Comparison of ENCODE assay signal across 1 cellular context in genomic region chr12:52990206-52990605, GRCh38.
TF ChIP-seq lines count a peak whose summit lies in the region.

No MANE protein-coding gene starts in this region.

TF ChIP-seq in H1, 55 proteins besides CTCF, POLR2A, EP300 and RAD21:
- TF ChIP-seq KDM1A (IDR thresholded peaks at IDR 0.05; ENCODE audit: borderline replicate concordance, low read length), result no peak
- TF ChIP-seq ASH2L (IDR thresholded peaks at IDR 0.05; ENCODE audit: low read length), result no peak
- no peak for TF ChIP-seq CREB1 (IDR thresholded peaks at IDR 0.05)
- no peak for TF ChIP-seq EGR1 (IDR thresholded peaks at IDR 0.05; ENCODE audit: borderline replicate concordance, low read depth, low read length)
- no peak for TF ChIP-seq HDAC2 (IDR thresholded peaks at IDR 0.05; ENCODE audit: borderline replicate concordance in 1 of 2, low read depth in 2 of 2, low read length in 2 of 2)
TF ChIP-seq in H1: peak in this region for 0.
